In genomic region chr19:52171321-52172169, GRCh38 we compare ENCODE assay signal across 8 cellular contexts. TPM values are rescaled to one million over a fixed set of nuclear protein-coding genes. Genes with fewer than 3 reads are reported as not detected.
DNase-seq lines count a peak whose midpoint lies in the region; TF ChIP-seq lines count a peak whose summit lies in the region.

Gene ZNF836, minus strand, starts transcription at chr19:52171621. Its CDS starts 3,549 bp downstream, at chr19:52168072.

- no peaks in the 10 kb centered on the region for H3K9me3 ChIP-seq in vagina

- no peaks in the 10 kb centered on the region for H3K27me3 ChIP-seq in vagina

- in situ Hi-C loops in astrocyte of the cerebellum (cut with HindIII; ENCODE audit: low sequenced_read_pairs): no loop called here

- intact Hi-C loops in vagina (cut with DNase I): no loop called here

- TF ChIP-seq CTCF in astrocyte of the cerebellum (IDR thresholded peaks at IDR 0.05; ENCODE audit: low read depth, low read length, missing control alignments) (no peak), retinal pigment epithelial cell (conservative IDR thresholded peaks at IDR 0.05; ENCODE audit: low read depth, low read length) (no peak), vagina (IDR thresholded peaks at IDR 0.05) (no peak)

- H3K36me3 ChIP-seq in vagina: peaks cover 0 to 25% of the 10 kb centered on the region in 2 donors

- no peak for TF ChIP-seq POLR2A in vagina (IDR thresholded peaks at IDR 0.05)

- POLR2A ChIA-PET in HEK293T (lab: Yijun Ruan, JAX): interaction anchor here (1.8 kb wide), 1 partner anchor 17 kb away, joined by 5 read pairs; no protein-coding TSS in a partner anchor

- peak within 1 kb of the TSS; percentile 94 for H3K27ac ChIP-seq in vagina

- DNase-seq in DMS153 treated with DMSO at 0.1 percent for 48 hours (lab: John Stamatoyannopoulos, UW; ENCODE audit: unreplicated experiment) (peak; percentile 74), HEK293T (ENCODE audit: extremely low spot score) (peak; percentile 77), NCI-H187 treated with DMSO at 0.1 percent for 48 hours (lab: John Stamatoyannopoulos, UW) (peak; percentile 72), T-helper 9 cell (peak; percentile 87), astrocyte of the cerebellum (ENCODE audit: low read depth) (peak; percentile 35), hippocampal formation (lab: John Stamatoyannopoulos, UW) (peak; percentile 76), retinal pigment epithelial cell (ENCODE audit: low read depth) (no peak), vagina (ENCODE audit: extremely low spot score in 2 of 2) (peak in 1 of 2 donors; percentile 91)

- peaks cover 19% of the 10 kb centered on the region for H3K4me1 ChIP-seq in vagina

- CTCF ChIA-PET in HEK293T (lab: Yijun Ruan, JAX): no interaction called here

- H3K4me3 ChIP-seq in astrocyte of the cerebellum (ENCODE audit: low read depth, low read length): peak within 1 kb of the TSS; percentile 92
- H3K4me3 ChIP-seq in retinal pigment epithelial cell (ENCODE audit: low read length): peak within 1 kb of the TSS; percentile 98
- peak within 1 kb of the TSS; percentile 63 to 87 for H3K4me3 ChIP-seq in vagina

TF ChIP-seq in HEK293T, 16 proteins besides CTCF, POLR2A, EP300 and RAD21:
- TF ChIP-seq NFRKB (IDR thresholded peaks at IDR 0.05) (no peak), L3MBTL2 (conservative IDR thresholded peaks at IDR 0.05) (no peak), SUZ12 (IDR thresholded peaks at IDR 0.05) (no peak), LEF1 (IDR thresholded peaks at IDR 0.05; ENCODE audit: borderline replicate concordance) (no peak), HDGF (IDR thresholded peaks at IDR 0.05; ENCODE audit: borderline replicate concordance) (no peak), FOXA1 (IDR thresholded peaks at IDR 0.05) (no peak), BHLHE40 (IDR thresholded peaks at IDR 0.05; ENCODE audit: borderline replicate concordance) (no peak), PKNOX1 (IDR thresholded peaks at IDR 0.05) (no peak), FOXK2 (IDR thresholded peaks at IDR 0.05) (no peak)

RNA-seq across cellular contexts. Expression of gene ZNF836, which starts in this region (rescaled TPM):
- 3.9 TPM for total RNA-seq in vagina
